ENCODE assay signal across 17 cellular contexts in genomic region chr4:6900181-6900812, GRCh38. TPM values are rescaled to one million over a fixed set of nuclear protein-coding genes. Genes with fewer than 3 reads are reported as not detected.
DNase-seq lines count a peak whose midpoint lies in the region; ATAC-seq, FAIRE-seq and TF ChIP-seq lines count a peak whose summit lies in the region.
"Had no signal": no experiment of that assay in that cellular context is flagged by ENCODE, and none has a peak within 500 bp of the region (broad histone marks: within the 10 kb centered on the region; RNA-seq: fewer than 3 reads in every experiment).

No MANE protein-coding gene starts in this region.

- no peaks in the 10 kb centered on the region for H3K27me3 Mint-ChIP-seq in stimulated activated naive CD8-positive, alpha-beta T cell treated with anti-CD3 and anti-CD28 coated beads, Interleukin-15, Interleukin-2, amounts not matched to agents 100 ng/mL and 50 ng/mL, for 24 hours
- H3K27me3 Mint-ChIP-seq in activated T-helper 1 cell treated with anti-CD3 and anti-CD28 coated beads, Interleukin-12 subunit alpha, Interleukin-12 subunit beta, Interleukin-2, Interleukin-4 antibody, amounts not matched to agents 30 ng/mL and 10 ng/mL and 1 ng/mL, durations not matched to agents 14 hours and 24 hours and 36 hours (ENCODE audit: insufficient read depth): no peaks in the 10 kb centered on the region
- no peaks in the 10 kb centered on the region for H3K27me3 Mint-ChIP-seq in natural killer cell (ENCODE audit: low read depth in 2 of 2)

- H3K27ac Mint-ChIP-seq in stimulated activated naive CD8-positive, alpha-beta T cell treated with anti-CD3 and anti-CD28 coated beads, Interleukin-15, Interleukin-2, amounts not matched to agents 100 ng/mL and 50 ng/mL, for 24 hours: peak overlapping the region; percentile 57
- H3K27ac Mint-ChIP-seq in activated T-helper 1 cell treated with anti-CD3 and anti-CD28 coated beads, Interleukin-12 subunit alpha, Interleukin-12 subunit beta, Interleukin-2, Interleukin-4 antibody, amounts not matched to agents 30 ng/mL and 10 ng/mL and 1 ng/mL, durations not matched to agents 14 hours and 24 hours and 36 hours: peak overlapping the region; percentile 97
- peak overlapping the region; percentile 86 to 94 for H3K27ac Mint-ChIP-seq in natural killer cell

- no peaks in the 10 kb centered on the region for H3K36me3 Mint-ChIP-seq in stimulated activated naive CD8-positive, alpha-beta T cell treated with anti-CD3 and anti-CD28 coated beads, Interleukin-15, Interleukin-2, amounts not matched to agents 100 ng/mL and 50 ng/mL, for 24 hours (ENCODE audit: low read depth)
- peaks cover 2% of the 10 kb centered on the region for H3K36me3 Mint-ChIP-seq in activated T-helper 1 cell treated with anti-CD3 and anti-CD28 coated beads, Interleukin-12 subunit alpha, Interleukin-12 subunit beta, Interleukin-2, Interleukin-4 antibody, amounts not matched to agents 30 ng/mL and 10 ng/mL and 1 ng/mL, durations not matched to agents 14 hours and 24 hours and 36 hours (ENCODE audit: low read depth)
- H3K36me3 Mint-ChIP-seq in natural killer cell: no peaks in the 10 kb centered on the region

- no peak for ATAC-seq in stimulated activated naive CD8-positive, alpha-beta T cell treated with anti-CD3 and anti-CD28 coated beads, Interleukin-15, Interleukin-2, amounts not matched to agents 100 U/mL and 50 U/mL, for 24 hours
- no peak for ATAC-seq in natural killer cell
- ATAC-seq: pancreas had no signal

- no peak for DNase-seq in stimulated activated naive CD8-positive, alpha-beta T cell treated with anti-CD3 and anti-CD28 coated beads, Interleukin-15, Interleukin-2, amounts not matched to agents 100 U/mL and 50 U/mL, for 24 hours
- DNase-seq in activated T-helper 1 cell treated with anti-CD3 and anti-CD28 coated beads, Interleukin-12 subunit alpha, Interleukin-12 subunit beta, Interleukin-2, Interleukin-4 antibody, amounts not matched to agents 30 ng/mL and 10 ng/mL and 1 ng/mL, durations not matched to agents 14 hours and 24 hours and 36 hours (ENCODE audit: low spot score): no peak
- no peak for DNase-seq in natural killer cell
- DNase-seq in NCI-H524 (lab: John Stamatoyannopoulos, UW): no peak
- DNase-seq in D721Med (ENCODE audit: insufficient read length, low spot score): no peak
- DNase-seq in NOMO-1 treated with dmso at 0.1 percent for 144 hours (lab: John Stamatoyannopoulos, UW; ENCODE audit: unreplicated experiment): no peak
- DNase-seq: activated CD4-positive, CD25-positive, alpha-beta regulatory T cell treated with anti-CD3 and anti-CD28 coated beads, Interleukin-2, amount 50 U/mL, for 72 hours; aorta; NCI-H1105 treated with DMSO at 0.1 percent for 48 hours; NCI-H2171; NCI-H69; OCI-M1; pancreas; stimulated activated CD4-positive, alpha-beta T cell treated with anti-CD3 and anti-CD28 coated beads, Interleukin-1b, Interleukin-23, amount 100 ng/mL, for 48 hours had no signal

- no peak overlapping the region for H3K4me3 Mint-ChIP-seq in stimulated activated naive CD8-positive, alpha-beta T cell treated with anti-CD3 and anti-CD28 coated beads, Interleukin-15, Interleukin-2, amounts not matched to agents 100 ng/mL and 50 ng/mL, for 24 hours
- peak overlapping the region; percentile 72 for H3K4me3 Mint-ChIP-seq in activated T-helper 1 cell treated with anti-CD3 and anti-CD28 coated beads, Interleukin-12 subunit alpha, Interleukin-12 subunit beta, Interleukin-2, Interleukin-4 antibody, amounts not matched to agents 30 ng/mL and 10 ng/mL and 1 ng/mL, durations not matched to agents 14 hours and 24 hours and 36 hours
- H3K4me3 Mint-ChIP-seq in natural killer cell: no peak overlapping the region

- intact Hi-C loops in activated T-helper 1 cell treated with anti-CD3 and anti-CD28 coated beads, Interleukin-12 subunit alpha, Interleukin-12 subunit beta, Interleukin-2, Interleukin-4 antibody, amounts not matched to agents 30 ng/mL and 10 ng/mL and 1 ng/mL, durations not matched to agents 14 hours and 24 hours and 36 hours (cut with micrococcal nuclease): loop anchor here (10.0 kb wide), 1 partner anchor 715 kb away; no protein-coding TSS in a partner anchor
- intact Hi-C loops in natural killer cell (cut with micrococcal nuclease): no loop called here

- FAIRE-seq in D721Med (lab: Jason Lieb, UNC): no peak
- FAIRE-seq: G401.6, HTR-8/SVneo, pancreas had no signal

- TF ChIP-seq CTCF in natural killer cell (IDR thresholded peaks at IDR 0.05) (no peak), D721Med (IDR thresholded peaks at IDR 0.05; ENCODE audit: insufficient read depth, missing control alignments) (no peak)

- peaks cover 32% of the 10 kb centered on the region for H3K4me1 Mint-ChIP-seq in stimulated activated naive CD8-positive, alpha-beta T cell treated with anti-CD3 and anti-CD28 coated beads, Interleukin-15, Interleukin-2, amounts not matched to agents 100 ng/mL and 50 ng/mL, for 24 hours (ENCODE audit: low read depth)
- H3K4me1 Mint-ChIP-seq in activated T-helper 1 cell treated with anti-CD3 and anti-CD28 coated beads, Interleukin-12 subunit alpha, Interleukin-12 subunit beta, Interleukin-2, Interleukin-4 antibody, amounts not matched to agents 30 ng/mL and 10 ng/mL and 1 ng/mL, durations not matched to agents 14 hours and 24 hours and 36 hours (ENCODE audit: low read depth): peaks cover 59% of the 10 kb centered on the region
- H3K4me1 Mint-ChIP-seq in natural killer cell: peaks cover 22 to 34% of the 10 kb centered on the region in 2 donors

- no peaks in the 10 kb centered on the region for H3K9me3 Mint-ChIP-seq in stimulated activated naive CD8-positive, alpha-beta T cell treated with anti-CD3 and anti-CD28 coated beads, Interleukin-15, Interleukin-2, amounts not matched to agents 100 ng/mL and 50 ng/mL, for 24 hours
- H3K9me3 Mint-ChIP-seq in activated T-helper 1 cell treated with anti-CD3 and anti-CD28 coated beads, Interleukin-12 subunit alpha, Interleukin-12 subunit beta, Interleukin-2, Interleukin-4 antibody, amounts not matched to agents 30 ng/mL and 10 ng/mL and 1 ng/mL, durations not matched to agents 14 hours and 24 hours and 36 hours: peaks cover 10% of the 10 kb centered on the region
- H3K9me3 Mint-ChIP-seq in natural killer cell: no peaks in the 10 kb centered on the region

RNA-seq across cellular contexts. Expression of gene TBC1D14, which starts 9.3 kb away (rescaled TPM):
- 58.1 and 59.7 TPM in 2 replicates for total RNA-seq in activated T-helper 1 cell treated with anti-CD3 and anti-CD28 coated beads, Interleukin-12 subunit alpha, Interleukin-12 subunit beta, Interleukin-2, Interleukin-4 antibody, amounts not matched to agents 30 ng/mL and 10 ng/mL and 1 ng/mL, durations not matched to agents 14 hours and 24 hours and 36 hours
- total RNA-seq in natural killer cell: 10 to 100 TPM; 36.0 to 54.7 (median 53.2) TPM
